12 cellular contexts compared by ENCODE assay signal in genomic region chr7:47758546-47758945, GRCh38.
DNase-seq lines count a peak whose midpoint lies in the region; ATAC-seq and TF ChIP-seq lines count a peak whose summit lies in the region.
"Had no signal": no experiment of that assay in that cellular context is flagged by ENCODE, and none has a peak within 500 bp of the region (broad histone marks: within the 10 kb centered on the region; RNA-seq: fewer than 3 reads in every experiment).

No MANE protein-coding gene starts in this region.

- ATAC-seq in SK-N-SH treated with all-trans-retinoic acid at 6 μM for 48 hours (peak; percentile 15), sciatic nerve (peak; percentile 21), HG02938 (IDR thresholded peaks at IDR 0.05; ENCODE audit: unreplicated experiment) (no peak), left colon (no peak)

- intact Hi-C loops in sciatic nerve (cut with DNase I): no loop called here
- intact Hi-C loops in left colon (cut with DNase I, micrococcal nuclease): no loop called here

- peak; percentile 46 for DNase-seq in AG08395 (ENCODE audit: low spot score)
- DNase-seq in fibroblast of villous mesenchyme (ENCODE audit: low read depth): peak; percentile 50
- no peak for DNase-seq in sciatic nerve (ENCODE audit: low spot score)
- DNase-seq in NK-92 (lab: John Stamatoyannopoulos, UW; ENCODE audit: unreplicated experiment): no peak
- DNase-seq in left colon: no peak
- no peak for DNase-seq in activated CD8-positive, alpha-beta memory T cell treated with anti-CD3 and anti-CD28 coated beads, Interleukin-2, amount 50 U/mL, for 48 hours
- DNase-seq: GOT3; MG63; NCI-H526; stimulated activated CD8-positive, alpha-beta memory T cell treated with anti-CD3 and anti-CD28 coated beads, Interleukin-4, amount 100 ng/mL, for 48 hours had no signal

- TF ChIP-seq CTCF in fibroblast of villous mesenchyme (IDR thresholded peaks at IDR 0.05; ENCODE audit: insufficient read depth, low read depth, low read length): no peak

- no peak overlapping the region for H3K4me3 ChIP-seq in fibroblast of villous mesenchyme (ENCODE audit: low read depth, low read length)
- H3K4me3 ChIP-seq: MG63 had no signal

TF ChIP-seq in SK-N-SH treated with all-trans-retinoic acid at 6 μM for 48 hours, 23 proteins besides CTCF, POLR2A, EP300 and RAD21:
- TF ChIP-seq OSR1 (CRISPR knock-in tag; IDR thresholded peaks at IDR 0.05): peak; percentile 63; the same call in 1 of the 2 replicates
- TF ChIP-seq ZFP3 (CRISPR knock-in tag; IDR thresholded peaks at IDR 0.05): peak; percentile 14; the same call in 1 of the 2 replicates
- no peak for TF ChIP-seq ZNF565 (CRISPR knock-in tag; conservative IDR thresholded peaks at IDR 0.05; ENCODE audit: low read depth)
- TF ChIP-seq ZNF8 (CRISPR knock-in tag; IDR thresholded peaks at IDR 0.05): no peak
- no peak for TF ChIP-seq CREB5 (CRISPR knock-in tag; IDR thresholded peaks at IDR 0.05; ENCODE audit: low read depth)
- no peak for TF ChIP-seq ZFP30 (CRISPR knock-in tag; IDR thresholded peaks at IDR 0.05)
TF ChIP-seq in SK-N-SH treated with all-trans-retinoic acid at 6 μM for 48 hours: peak in this region for 2.

Comparison
In these comparisons a context has a peak if more than half of its experiments do, and no peak if none do; other contexts are left out.
1. DNase-seq: peak in AG08395 (single experiment) and fibroblast of villous mesenchyme (single experiment); none in sciatic nerve (single experiment), NK-92 (single experiment), left colon (0 of 2) and activated CD8-positive, alpha-beta memory T cell treated with anti-CD3 and anti-CD28 coated beads, Interleukin-2, amount 50 U/mL, for 48 hours (single experiment).
2. ATAC-seq: peak in SK-N-SH treated with all-trans-retinoic acid at 6 μM for 48 hours (single experiment) and sciatic nerve (single experiment); none in HG02938 (single experiment) and left colon (single experiment).